In the genomic region with DNA sequence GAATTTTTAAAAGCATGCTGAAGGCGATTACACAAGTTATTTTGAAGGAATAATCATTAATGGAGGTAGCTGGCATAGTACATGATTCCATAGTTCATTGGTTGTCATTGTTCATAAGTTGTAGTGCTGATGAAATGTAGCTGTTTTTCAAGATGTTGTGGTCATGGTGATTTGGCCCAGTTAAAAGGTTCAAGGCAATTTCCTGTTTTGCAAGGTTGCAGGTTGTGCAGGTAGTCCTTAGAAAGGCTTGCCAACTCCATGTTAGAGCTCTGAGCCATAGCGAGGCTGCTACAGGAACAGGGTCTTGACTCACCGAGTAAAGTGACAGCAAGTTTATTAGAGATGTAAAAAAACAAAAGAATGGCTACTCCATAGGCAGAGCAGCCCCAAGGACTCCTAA, we compare ENCODE assay signal across 27 cellular contexts.
"Had no signal": no experiment of that assay in that cellular context is flagged by ENCODE, and none has a peak within 500 bp of the region (broad histone marks: within the 10 kb centered on the region; RNA-seq: fewer than 3 reads in every experiment).

No MANE protein-coding gene starts in this region.

- DNase-seq: islet precursor cell; left ventricle myocardium inferior; midbrain; mucosa of descending colon; naive thymus-derived CD4-positive, alpha-beta T cell; nucleus accumbens; psoas muscle; right lobe of liver; stimulated activated CD4-positive, alpha-beta T cell treated with anti-CD3 and anti-CD28 coated beads, Interleukin-1b, Interleukin-23, amount 100 ng/mL, for 48 hours; stimulated activated CD4-positive, alpha-beta T cell treated with anti-CD3 and anti-CD28 coated beads, Interleukin-2, amount 100 ng/mL, for 48 hours; stimulated activated CD4-positive, alpha-beta T cell treated with anti-CD3 and anti-CD28 coated beads, Interleukin-4, amount 100 ng/mL, for 4 hours; stimulated activated CD8-positive, alpha-beta memory T cell treated with anti-CD3 and anti-CD28 coated beads, Interleukin-4, amount 100 ng/mL, for 48 hours; stimulated activated naive CD4-positive, alpha-beta T cell treated with Interleukin-2 at 50 U/mL for 16 hours; stimulated activated naive CD8-positive, alpha-beta T cell treated with anti-CD3 and anti-CD28 coated beads, Interleukin-15, amount 100 ng/mL, for 72 hours; substantia nigra; upper lobe of left lung had no signal

- H3K36me3 ChIP-seq: left ventricle myocardium inferior, right atrium auricular region, right lobe of liver, tibial nerve, upper lobe of left lung, vagina had no signal

- H3K4me3 Mint-ChIP-seq: memory B cell; naive thymus-derived CD4-positive, alpha-beta T cell; natural killer cell treated with Interleukin-12 subunit alpha and Interleukin-12 subunit beta and Interleukin-15 and Interleukin-18, amount 100 ng/mL, for 72 hours; neural crest cell; stimulated activated memory B cell treated with anti-CD40 and anti-IgM and Interleukin-4, amounts not matched to agents 10 μg/mL and 1 μg/mL and 100 μg/mL, for 72 hours; stimulated activated naive CD8-positive, alpha-beta T cell treated with anti-CD3 and anti-CD28 coated beads, Interleukin-15, amount 100 ng/mL, for 72 hours had no signal

- H3K36me3 Mint-ChIP-seq: natural killer cell treated with Interleukin-12 subunit alpha and Interleukin-12 subunit beta and Interleukin-15 and Interleukin-18, amount 100 ng/mL, for 72 hours; stimulated activated memory B cell treated with anti-CD40 and anti-IgM and Interleukin-4, amounts not matched to agents 10 μg/mL and 1 μg/mL and 100 μg/mL, for 72 hours had no signal

- H3K9me3 Mint-ChIP-seq: stimulated activated naive CD8-positive, alpha-beta T cell treated with anti-CD3 and anti-CD28 coated beads, Interleukin-15, amount 100 ng/mL, for 72 hours had no signal

- H3K4me3 ChIP-seq: hepatocyte, left ventricle myocardium inferior, lung, mucosa of descending colon, psoas muscle, right atrium auricular region, right lobe of liver, smooth muscle cell, tibial nerve, upper lobe of left lung, vagina had no signal

- H3K27ac ChIP-seq: hepatocyte, left ventricle myocardium inferior, parathyroid adenoma, psoas muscle, right atrium auricular region, right lobe of liver, tibial nerve, upper lobe of left lung, vagina had no signal

- H3K27me3 ChIP-seq: hepatocyte, right atrium auricular region, right lobe of liver, tibial nerve, upper lobe of left lung, vagina had no signal

- H3K9me3 ChIP-seq: mucosa of descending colon, psoas muscle, right atrium auricular region, right lobe of liver, tibial nerve, upper lobe of left lung, vagina had no signal

- H3K4me1 ChIP-seq: left ventricle myocardium inferior, parathyroid adenoma, psoas muscle, right atrium auricular region, right lobe of liver, tibial nerve, upper lobe of left lung, vagina had no signal

- ATAC-seq: mucosa of descending colon; naive thymus-derived CD4-positive, alpha-beta T cell; natural killer cell treated with Interleukin-12 subunit alpha and Interleukin-12 subunit beta and Interleukin-15 and Interleukin-18, amount 100 ng/mL, for 72 hours; psoas muscle; right lobe of liver; stimulated activated memory B cell treated with anti-CD40 and anti-IgM and Interleukin-4, amounts not matched to agents 10 μg/mL and 1 μg/mL and 100 μg/mL, for 72 hours; stimulated activated naive CD8-positive, alpha-beta T cell treated with anti-CD3 and anti-CD28 coated beads, Interleukin-15, amount 100 ng/mL, for 72 hours had no signal

- H3K27ac Mint-ChIP-seq: memory B cell; naive thymus-derived CD4-positive, alpha-beta T cell; natural killer cell treated with Interleukin-12 subunit alpha and Interleukin-12 subunit beta and Interleukin-15 and Interleukin-18, amount 100 ng/mL, for 72 hours; stimulated activated memory B cell treated with anti-CD40 and anti-IgM and Interleukin-4, amounts not matched to agents 10 μg/mL and 1 μg/mL and 100 μg/mL, for 72 hours; stimulated activated naive CD8-positive, alpha-beta T cell treated with anti-CD3 and anti-CD28 coated beads, Interleukin-15, amount 100 ng/mL, for 72 hours had no signal

- H3K27me3 Mint-ChIP-seq: memory B cell; natural killer cell treated with Interleukin-12 subunit alpha and Interleukin-12 subunit beta and Interleukin-15 and Interleukin-18, amount 100 ng/mL, for 72 hours; stimulated activated memory B cell treated with anti-CD40 and anti-IgM and Interleukin-4, amounts not matched to agents 10 μg/mL and 1 μg/mL and 100 μg/mL, for 72 hours; stimulated activated naive CD8-positive, alpha-beta T cell treated with anti-CD3 and anti-CD28 coated beads, Interleukin-15, amount 100 ng/mL, for 72 hours had no signal

- H3K4me1 Mint-ChIP-seq: memory B cell; neural crest cell; stimulated activated memory B cell treated with anti-CD40 and anti-IgM and Interleukin-4, amounts not matched to agents 10 μg/mL and 1 μg/mL and 100 μg/mL, for 72 hours; stimulated activated naive CD8-positive, alpha-beta T cell treated with anti-CD3 and anti-CD28 coated beads, Interleukin-15, amount 100 ng/mL, for 72 hours had no signal
